Comparison of ENCODE assay signal across 1 cellular context in genomic region chr7:128923411-128923800, GRCh38.
TF ChIP-seq lines count a peak whose summit lies in the region.

No MANE protein-coding gene starts in this region.

TF ChIP-seq in HepG2, 621 proteins besides CTCF, POLR2A, EP300 and RAD21:
- TF ChIP-seq REST (IDR thresholded peaks at IDR 0.05; ENCODE audit: borderline replicate concordance in 1 of 2, low read depth in 1 of 2, low read length in 2 of 2) (peak in 1 of 2 experiments; percentile 73), ZNF142 (CRISPR knock-in tag; IDR thresholded peaks at IDR 0.05) (no peak), YY1 (IDR thresholded peaks at IDR 0.05; ENCODE audit: insufficient read depth, insufficient replicate concordance, low read depth, low read length) (no peak)
